ENCODE assay signal across 19 cellular contexts in genomic region chr1:108679586-108680213, GRCh38. TPM values are rescaled to one million over a fixed set of nuclear protein-coding genes. Genes with fewer than 3 reads are reported as not detected.
DNase-seq lines count a peak whose midpoint lies in the region; ATAC-seq, FAIRE-seq and TF ChIP-seq lines count a peak whose summit lies in the region.
"Had no signal": no experiment of that assay in that cellular context is flagged by ENCODE, and none has a peak within 500 bp of the region (broad histone marks: within the 10 kb centered on the region; RNA-seq: fewer than 3 reads in every experiment).

No MANE protein-coding gene starts in this region.

- no peak overlapping the region for H3K9ac ChIP-seq in endothelial cell of umbilical vein (replicated peaks; ENCODE audit: extremely low read depth, insufficient read depth, low read length)

- H3K36me3 Mint-ChIP-seq in T-helper 1 cell treated with Interleukin-12 subunit alpha and Interleukin-12 subunit beta and Interleukin-4 antibody, amounts not matched to agents 30 μg/mL and 1 μg/mL, for 36 hours (ENCODE audit: low read depth): no peaks in the 10 kb centered on the region
- no peaks in the 10 kb centered on the region for H3K36me3 Mint-ChIP-seq in stimulated activated memory B cell treated with anti-CD40 and anti-IgM and Interleukin-4, amounts not matched to agents 10 μg/mL and 1 μg/mL and 100 μg/mL, for 72 hours

- H3K27me3 Mint-ChIP-seq in T-helper 1 cell treated with Interleukin-12 subunit alpha and Interleukin-12 subunit beta and Interleukin-4 antibody, amounts not matched to agents 30 μg/mL and 1 μg/mL, for 36 hours (ENCODE audit: low read depth): peaks cover 8% of the 10 kb centered on the region
- H3K27me3 Mint-ChIP-seq in stimulated activated memory B cell treated with anti-CD40 and anti-IgM and Interleukin-4, amounts not matched to agents 10 μg/mL and 1 μg/mL and 100 μg/mL, for 72 hours: peaks cover 19% of the 10 kb centered on the region

- H3K9me3 ChIP-seq in heart right ventricle (no peaks in the 10 kb centered on the region), endothelial cell of umbilical vein (replicated peaks; ENCODE audit: control insufficient read depth, insufficient read depth, low read length) (no peaks in the 10 kb centered on the region), sigmoid colon (no peaks in the 10 kb centered on the region)
- H3K9me3 ChIP-seq: body of pancreas had no signal

- peak in 1 of 8 donors; percentile 17 for ATAC-seq in heart right ventricle
- no peak for ATAC-seq in left cardiac atrium
- ATAC-seq in stimulated activated memory B cell treated with anti-CD40 and anti-IgM and Interleukin-4, amounts not matched to agents 10 μg/mL and 1 μg/mL and 100 μg/mL, for 72 hours: no peak
- ATAC-seq in HG02678 (IDR thresholded peaks at IDR 0.05; ENCODE audit: unreplicated experiment): no peak
- ATAC-seq: body of pancreas had no signal

- no peaks in the 10 kb centered on the region for H3K9me1 ChIP-seq in endothelial cell of umbilical vein (replicated peaks; ENCODE audit: control insufficient read depth, extremely low read depth, insufficient read depth, low read length)

- 62 to 75% methylated on average over 10 of the region's 10 CpGs for WGBS in heart right ventricle, 2 donors
- WGBS in sigmoid colon, 2 donors: 75 to 83% methylated on average over 10 of the region's 10 CpGs

- CTCF ChIA-PET in endothelial cell of umbilical vein (lab: Charles Lee): no interaction called here

- H3K27ac ChIP-seq in heart right ventricle: no peak overlapping the region
- no peak overlapping the region for H3K27ac ChIP-seq in endothelial cell of umbilical vein (ENCODE audit: insufficient read depth, low read depth, low read length)
- H3K27ac ChIP-seq in sigmoid colon: no peak overlapping the region
- H3K27ac ChIP-seq: body of pancreas had no signal

- H4K20me1 ChIP-seq in endothelial cell of umbilical vein (replicated peaks; ENCODE audit: control insufficient read depth, extremely low read depth, insufficient read depth, low read length): no peaks in the 10 kb centered on the region

- peaks cover 6% of the 10 kb centered on the region for H3K4me1 Mint-ChIP-seq in T-helper 1 cell treated with Interleukin-12 subunit alpha and Interleukin-12 subunit beta and Interleukin-4 antibody, amounts not matched to agents 30 μg/mL and 1 μg/mL, for 36 hours (ENCODE audit: low read depth)
- no peaks in the 10 kb centered on the region for H3K4me1 Mint-ChIP-seq in stimulated activated memory B cell treated with anti-CD40 and anti-IgM and Interleukin-4, amounts not matched to agents 10 μg/mL and 1 μg/mL and 100 μg/mL, for 72 hours
- H3K4me1 Mint-ChIP-seq: nephron had no signal

- intact Hi-C loops in heart right ventricle (cut with DNase I) (no loop called here), left cardiac atrium (cut with DNase I) (no loop called here), endothelial cell of umbilical vein (cut with micrococcal nuclease) (no loop called here), sigmoid colon (cut with DNase I) (no loop called here)

- H3K36me3 ChIP-seq in heart right ventricle (no peaks in the 10 kb centered on the region), endothelial cell of umbilical vein (ENCODE audit: control insufficient read depth in 2 of 2, extremely low read depth in 1 of 2, insufficient read depth in 2 of 2, low read length in 2 of 2) (no peaks in the 10 kb centered on the region), sigmoid colon (no peaks in the 10 kb centered on the region)

- TF ChIP-seq EP300 in sigmoid colon (IDR thresholded peaks at IDR 0.05): no peak

- no TSS peak for BruUV-seq in endothelial cell of umbilical vein (replicated peaks; lab: Mats Ljungman, UMichigan)

- peak overlapping the region in 6 of 10 donors; percentile 17 to 38 (median 28) for H3K4me3 ChIP-seq in heart right ventricle
- no peak overlapping the region for H3K4me3 ChIP-seq in endothelial cell of umbilical vein (replicated peaks in 1 of 3; ENCODE audit: insufficient read depth in 1 of 3, low read depth in 1 of 3, low read length in 3 of 3)
- H3K4me3 ChIP-seq in sigmoid colon: no peak overlapping the region
- H3K4me3 ChIP-seq: body of pancreas had no signal

- FAIRE-seq in endothelial cell of umbilical vein (lab: Jason Lieb, UNC): peak; percentile 47
- FAIRE-seq: GM18507, urothelium cell line had no signal

- POLR2A ChIA-PET in endothelial cell of umbilical vein (lab: Charles Lee): interaction anchor here (1.3 kb wide), 1 partner anchor 19 kb away, joined by 3 read pairs; the partner anchor contains the start of gene HENMT1

- no peak overlapping the region for H3K4me3 Mint-ChIP-seq in T-helper 1 cell treated with Interleukin-12 subunit alpha and Interleukin-12 subunit beta and Interleukin-4 antibody, amounts not matched to agents 30 μg/mL and 1 μg/mL, for 36 hours
- H3K4me3 Mint-ChIP-seq in stimulated activated memory B cell treated with anti-CD40 and anti-IgM and Interleukin-4, amounts not matched to agents 10 μg/mL and 1 μg/mL and 100 μg/mL, for 72 hours: peak overlapping the region; percentile 23
- H3K4me3 Mint-ChIP-seq: nephron had no signal

- TF ChIP-seq POLR2A in endothelial cell of umbilical vein (IDR thresholded peaks at IDR 0.05; ENCODE audit: low read depth, low read length) (no peak), sigmoid colon (IDR thresholded peaks at IDR 0.05) (no peak)

- dilution Hi-C loops in endothelial cell of umbilical vein (cut with MboI; ENCODE audit: extremely low pct_ligation_motif_present, low sequenced_read_pairs): no loop called here

- TF ChIP-seq CTCF in heart right ventricle (IDR thresholded peaks at IDR 0.05): no peak
- TF ChIP-seq CTCF in endothelial cell of umbilical vein (IDR thresholded peaks at IDR 0.05; ENCODE audit: extremely low read depth in 1 of 2, insufficient read depth in 1 of 2, low read depth in 1 of 2, low read length in 2 of 2): no peak
- no peak for TF ChIP-seq CTCF in sigmoid colon (IDR thresholded peaks at IDR 0.05)

- peak overlapping the region; percentile 24 for H3K27ac Mint-ChIP-seq in T-helper 1 cell treated with Interleukin-12 subunit alpha and Interleukin-12 subunit beta and Interleukin-4 antibody, amounts not matched to agents 30 μg/mL and 1 μg/mL, for 36 hours
- H3K27ac Mint-ChIP-seq in stimulated activated memory B cell treated with anti-CD40 and anti-IgM and Interleukin-4, amounts not matched to agents 10 μg/mL and 1 μg/mL and 100 μg/mL, for 72 hours: no peak overlapping the region
- H3K27ac Mint-ChIP-seq: nephron had no signal

- H3K9me3 Mint-ChIP-seq in T-helper 1 cell treated with Interleukin-12 subunit alpha and Interleukin-12 subunit beta and Interleukin-4 antibody, amounts not matched to agents 30 μg/mL and 1 μg/mL, for 36 hours: no peaks in the 10 kb centered on the region
- no peaks in the 10 kb centered on the region for H3K9me3 Mint-ChIP-seq in stimulated activated memory B cell treated with anti-CD40 and anti-IgM and Interleukin-4, amounts not matched to agents 10 μg/mL and 1 μg/mL and 100 μg/mL, for 72 hours

- H3K4me1 ChIP-seq in heart right ventricle (peaks cover 0 to 6% (median 0%) of the 10 kb centered on the region in 9 donors), endothelial cell of umbilical vein (ENCODE audit: control insufficient read depth, extremely low read depth, insufficient read depth, low read length) (peaks cover 8% of the 10 kb centered on the region), sigmoid colon (no peaks in the 10 kb centered on the region)

- DNase-seq in heart right ventricle (no peak), left cardiac atrium (no peak), endothelial cell of umbilical vein (ENCODE audit: low read depth, low spot score) (peak; percentile 41), sigmoid colon (no peak)
- no peak for DNase-seq in stimulated activated naive CD4-positive, alpha-beta T cell (lab: John Stamatoyannopoulos, UW)
- DNase-seq: activated CD4-positive, alpha-beta T cell treated with anti-CD3 and anti-CD28 coated beads for 48 hours; activated gamma-delta T cell; body of pancreas; Calu3; Karpas-422; NCI-H446 treated with DMSO at 0.1 percent for 48 hours; stimulated activated CD4-positive, alpha-beta T cell treated with anti-CD3 and anti-CD28 coated beads, Interleukin-4, amount 100 ng/mL, for 1 hour had no signal

- H2AFZ ChIP-seq in endothelial cell of umbilical vein (ENCODE audit: low read depth, low read length): peak overlapping the region; percentile 94

- H3K27me3 ChIP-seq in heart right ventricle (no peaks in the 10 kb centered on the region), endothelial cell of umbilical vein (ENCODE audit: control insufficient read depth in 2 of 2, insufficient read depth in 2 of 2, low read length in 2 of 2) (no peaks in the 10 kb centered on the region), sigmoid colon (no peaks in the 10 kb centered on the region)
- H3K27me3 ChIP-seq: body of pancreas had no signal

- H3K79me2 ChIP-seq in endothelial cell of umbilical vein (ENCODE audit: control insufficient read depth, insufficient read depth, low read length): no peaks in the 10 kb centered on the region

- H3K4me2 ChIP-seq in endothelial cell of umbilical vein (ENCODE audit: insufficient read depth, low read length): peak overlapping the region; percentile 71

RNA-seq across cellular contexts. Expression of gene PRPF38B, which starts 12.4 kb away (rescaled TPM):
- total RNA-seq in heart right ventricle (10 to 100 TPM; 11.2 to 22.8 (median 13.3) TPM), left cardiac atrium (10 to 100 TPM; 18.9 to 22.6 TPM), endothelial cell of umbilical vein (40.5 and 46.6 TPM in 2 replicates), sigmoid colon (10 to 100 TPM; 24.7 to 28.0 (median 26.1) TPM)
- polyA plus RNA-seq in heart right ventricle (10 to 100 TPM; 15.1 to 42.7 TPM), endothelial cell of umbilical vein (15.2 and 19.3 TPM in 2 replicates), sigmoid colon (10 to 100 TPM; 13.8 to 31.3 (median 15.0) TPM)
- 9.8 and 13.9 TPM in 2 replicates for polyA plus RNA-seq in endothelial cell of umbilical vein (2011; cell fraction: cytosol; rRNA removed)
- 64.8 and 104 TPM in 2 replicates for polyA plus RNA-seq in endothelial cell of umbilical vein (2011; cell fraction: nucleus; rRNA removed)
- 24.5 and 31.4 TPM in 2 replicates for polyA plus RNA-seq in endothelial cell of umbilical vein (2012)
- polyA minus RNA-seq in endothelial cell of umbilical vein: 34.3 and 37.9 TPM in 2 replicates
- 18.5 TPM for polyA minus RNA-seq in endothelial cell of umbilical vein (2011; cell fraction: cytosol; rRNA and poly(A)+ RNA removed)
- polyA minus RNA-seq in endothelial cell of umbilical vein (2011; cell fraction: nucleus; rRNA and poly(A)+ RNA removed): 85.6 and 94.1 TPM in 2 replicates

RNA-seq across cellular contexts. Expression of gene HENMT1, which starts 18.8 kb away (rescaled TPM):
- total RNA-seq in heart right ventricle: 1 to 10 TPM in 5 of 10 donors, under 1 TPM in 5; 0.36 to 3.0 (median 1.3) TPM
- polyA plus RNA-seq in heart right ventricle: 1 to 10 TPM in 1 of 2 donors, under 1 TPM in 1; 0.66 to 1.2 TPM
- total RNA-seq in left cardiac atrium: 1 to 10 TPM; 2.0 to 3.3 TPM
- total RNA-seq in endothelial cell of umbilical vein: 3.8 and 4.4 TPM in 2 replicates
- polyA plus RNA-seq in endothelial cell of umbilical vein: 3.2 and 4.5 TPM in 2 replicates
- 4.4 and 4.6 TPM in 2 replicates for polyA plus RNA-seq in endothelial cell of umbilical vein (2011; cell fraction: cytosol; rRNA removed)
- 3.9 and 4.4 TPM in 2 replicates for polyA plus RNA-seq in endothelial cell of umbilical vein (2011; cell fraction: nucleus; rRNA removed)
- 2.9 and 5.1 TPM in 2 replicates for polyA plus RNA-seq in endothelial cell of umbilical vein (2012)
- polyA minus RNA-seq in endothelial cell of umbilical vein: 1.6 and 2.2 TPM in 2 replicates
- polyA minus RNA-seq in endothelial cell of umbilical vein (2011; cell fraction: cytosol; rRNA and poly(A)+ RNA removed): 9.4 TPM
- 0.91 and 1.1 TPM in 2 replicates for polyA minus RNA-seq in endothelial cell of umbilical vein (2011; cell fraction: nucleus; rRNA and poly(A)+ RNA removed)
- 1 to 10 TPM; 2.2 to 3.9 (median 2.6) TPM for total RNA-seq in sigmoid colon
- 10 to 100 TPM; 10.9 to 13.6 (median 12.0) TPM for polyA plus RNA-seq in sigmoid colon

RNA-seq across cellular contexts. Expression of gene FNDC7, which starts 33.0 kb away (rescaled TPM):
- under 1 TPM in 1 of 10 donors, not detected in 9; 0.13 TPM for total RNA-seq in heart right ventricle
- not detected for polyA plus RNA-seq in heart right ventricle
- not detected for total RNA-seq in left cardiac atrium
- total RNA-seq in endothelial cell of umbilical vein: not detected in 2 replicates
- not detected in 2 replicates for polyA plus RNA-seq in endothelial cell of umbilical vein
- not detected in 2 replicates for polyA plus RNA-seq in endothelial cell of umbilical vein (2011; cell fraction: cytosol; rRNA removed)
- polyA plus RNA-seq in endothelial cell of umbilical vein (2011; cell fraction: nucleus; rRNA removed): 0.05 and 0.10 TPM in 2 replicates
- not detected in 2 replicates for polyA plus RNA-seq in endothelial cell of umbilical vein (2012)
- polyA minus RNA-seq in endothelial cell of umbilical vein: 0.49 TPM in 1 of 2 replicates, not detected in the other
- polyA minus RNA-seq in endothelial cell of umbilical vein (2011; cell fraction: cytosol; rRNA and poly(A)+ RNA removed): 0.31 TPM
- 0.29 TPM in 1 of 2 replicates, not detected in the other for polyA minus RNA-seq in endothelial cell of umbilical vein (2011; cell fraction: nucleus; rRNA and poly(A)+ RNA removed)
- total RNA-seq in sigmoid colon: not detected
- polyA plus RNA-seq in sigmoid colon: not detected
- total RNA-seq: body of pancreas, Calu3, lower leg skin had no signal

Comparison
In these comparisons a context has a peak if more than half of its experiments do, and no peak if none do; other contexts are left out.
1. H3K4me3 ChIP-seq: peak in heart right ventricle (6 of 10); none in endothelial cell of umbilical vein (0 of 3) and sigmoid colon (0 of 4).